ENCODE assay signal across 8 cellular contexts in genomic region chr7:22499888-22500689, GRCh38. TPM values are rescaled to one million over a fixed set of nuclear protein-coding genes. Genes with fewer than 3 reads are reported as not detected.
DNase-seq lines count a peak whose midpoint lies in the region; ATAC-seq and TF ChIP-seq lines count a peak whose summit lies in the region.
"Not testable (repeated sequence)": the region's sequence is repeated elsewhere in the genome, so short reads cannot be mapped to it uniquely, and the experiment has no call there.

TSS of gene STEAP1B (minus strand) at chr7:22500188. CDS start at chr7:22494855, 5,333 bp downstream.

- H3K9me3 Mint-ChIP-seq in CD8-positive, alpha-beta memory T cell: not testable (repeated sequence)

- H3K27ac ChIP-seq in CD8-positive, alpha-beta memory T cell (ENCODE audit: low read depth, low read length); OCI-LY3 (ENCODE audit: low read length): not testable (repeated sequence)
- H3K27ac ChIP-seq in esophagus muscularis mucosa (replicated peaks in 1 of 4): peak within 1 kb of the TSS in 1 of 4 donors; percentile 22

- H3K79me2 ChIP-seq in OCI-LY3 (ENCODE audit: low read length): not testable (repeated sequence)

- H3K4me1 Mint-ChIP-seq in CD8-positive, alpha-beta memory T cell: not testable (repeated sequence)

- not testable (repeated sequence) for TF ChIP-seq POLR2A in esophagus muscularis mucosa (IDR thresholded peaks at IDR 0.05; ENCODE audit: low read depth)

- not testable (repeated sequence) for H3K4me1 ChIP-seq in CD8-positive, alpha-beta memory T cell (ENCODE audit: insufficient read depth, low read length); OCI-LY3 (ENCODE audit: low read length); esophagus muscularis mucosa

- peak; percentile 52 to 83 (median 69) for DNase-seq in CD8-positive, alpha-beta memory T cell
- peak; percentile 92 to 93 for DNase-seq in activated T-cell treated with anti-CD3 and anti-CD28 coated beads, Interleukin-2, amount 50 U/mL, for 48 hours
- DNase-seq in esophagus muscularis mucosa (ENCODE audit: extremely low spot score): not testable (repeated sequence)
- DNase-seq in middle frontal gyrus (ENCODE audit: extremely low spot score, low spot score): peak; percentile 77
- peak; percentile 61 for DNase-seq in stimulated activated CD8-positive, alpha-beta memory T cell treated with anti-CD3 and anti-CD28 coated beads, Interleukin-15, amount 100 ng/mL, for 1 hour (ENCODE audit: low read depth)

- peaks cover 18 to 35% of the 10 kb centered on the region in 2 donors for H3K27me3 Mint-ChIP-seq in CD8-positive, alpha-beta memory T cell

- H2AFZ ChIP-seq in OCI-LY3 (ENCODE audit: low read depth, low read length): not testable (repeated sequence)

- 31% methylated on average over 23 of the region's 55 CpGs for WGBS in esophagus muscularis mucosa

- ATAC-seq in GM21360 (IDR thresholded peaks at IDR 0.05; ENCODE audit: unreplicated experiment): peak; percentile 92
- ATAC-seq in HG03565 (IDR thresholded peaks at IDR 0.05; ENCODE audit: unreplicated experiment): peak; percentile 86

- H3K4me3 Mint-ChIP-seq in CD8-positive, alpha-beta memory T cell: peak within 1 kb of the TSS in 5 of 7 donors; percentile 20 to 65 (median 48)

- TF ChIP-seq CTCF in OCI-LY3 (IDR thresholded peaks at IDR 0.05; ENCODE audit: low read depth, low read length) (peak; percentile 54), esophagus muscularis mucosa (IDR thresholded peaks at IDR 0.05) (peak; percentile 57 to 84 (median 68))

- POLR2A ChIA-PET in CD8-positive, alpha-beta memory T cell (lab: Charles Lee): not testable (repeated sequence)

- peak within 1 kb of the TSS; percentile 75 for H3K4me2 ChIP-seq in OCI-LY3 (ENCODE audit: low read length)

- intact Hi-C loops in esophagus muscularis mucosa (cut with DNase I): not testable (repeated sequence)

- not testable (repeated sequence) for H4K20me1 ChIP-seq in OCI-LY3 (ENCODE audit: insufficient read depth, low read length)

- not testable (repeated sequence) for H3K4me3 ChIP-seq in CD8-positive, alpha-beta memory T cell (ENCODE audit: low read length)
- H3K4me3 ChIP-seq in OCI-LY3 (ENCODE audit: low read length): peak within 1 kb of the TSS; percentile 76
- H3K4me3 ChIP-seq in esophagus muscularis mucosa: peak within 1 kb of the TSS; percentile 38 to 57 (median 42)

- not testable (repeated sequence) for H3K36me3 Mint-ChIP-seq in CD8-positive, alpha-beta memory T cell

- H3K9ac ChIP-seq in OCI-LY3 (ENCODE audit: low read length): peak within 1 kb of the TSS; percentile 32; the same call in 1 of the 2 replicates

- not testable (repeated sequence) for H3K9me3 ChIP-seq in CD8-positive, alpha-beta memory T cell (ENCODE audit: low read length); OCI-LY3 (ENCODE audit: insufficient read depth, low read length); esophagus muscularis mucosa

- not testable (repeated sequence) for H3K27ac Mint-ChIP-seq in CD8-positive, alpha-beta memory T cell

- H3K36me3 ChIP-seq in CD8-positive, alpha-beta memory T cell (ENCODE audit: insufficient read depth, low read length); OCI-LY3 (replicated peaks; ENCODE audit: low read depth, low read length); esophagus muscularis mucosa: not testable (repeated sequence)

- not testable (repeated sequence) for TF ChIP-seq EP300 in esophagus muscularis mucosa (IDR thresholded peaks at IDR 0.05)

- CTCF ChIA-PET in CD8-positive, alpha-beta memory T cell (lab: Charles Lee): interaction anchor here (0.7 to 2.7 kb wide), 7 partner anchors 9 to 416 kb away, joined by 3 to 7 read pairs (median 3); no protein-coding TSS in a partner anchor

- not testable (repeated sequence) for H3K27me3 ChIP-seq in CD8-positive, alpha-beta memory T cell (ENCODE audit: insufficient read depth, low read length, poor library complexity, severe bottlenecking); OCI-LY3 (ENCODE audit: low read depth, low read length)
- peaks cover 0 to 13% (median 0%) of the 10 kb centered on the region in 4 donors for H3K27me3 ChIP-seq in esophagus muscularis mucosa

RNA-seq across cellular contexts. Expression of gene STEAP1B, which starts in this region (rescaled TPM):
- total RNA-seq in CD8-positive, alpha-beta memory T cell: under 1 TPM in 1 of 2 experiments, not detected in 1; 0.20 TPM
- polyA plus RNA-seq in CD8-positive, alpha-beta memory T cell: not detected
- total RNA-seq in esophagus muscularis mucosa: 1 to 10 TPM; 1.6 to 2.2 (median 1.6) TPM

Comparison
In these comparisons a context has a peak if more than half of its experiments do, and no peak if none do; other contexts are left out.
1. Peak in DNase-seq in CD8-positive, alpha-beta memory T cell; RNA of the gene not detected or under 1 TPM.